In genomic region chr7:114944742-114945625, GRCh38 we compare ENCODE assay signal across 10 cellular contexts. TPM values are rescaled to one million over a fixed set of nuclear protein-coding genes. Genes with fewer than 3 reads are reported as not detected.
DNase-seq lines count a peak whose midpoint lies in the region; ATAC-seq, FAIRE-seq and TF ChIP-seq lines count a peak whose summit lies in the region.
"Had no signal": no experiment of that assay in that cellular context is flagged by ENCODE, and none has a peak within 500 bp of the region (broad histone marks: within the 10 kb centered on the region; RNA-seq: fewer than 3 reads in every experiment).

No MANE protein-coding gene starts in this region.

- no peak overlapping the region for H2BK12ac ChIP-seq in H1 (ENCODE audit: low read depth, low read length)

- ATAC-seq in HG02885 (IDR thresholded peaks at IDR 0.05; ENCODE audit: poor library complexity, unreplicated experiment): no peak
- ATAC-seq: K562 had no signal

- no peak for TF ChIP-seq CTCF in H1 (IDR thresholded peaks at IDR 0.05; ENCODE audit: control extremely low read depth in 1 of 3, insufficient read depth in 1 of 3, low read depth in 1 of 3, low read length in 3 of 3)
- TF ChIP-seq CTCF in thyroid gland (IDR thresholded peaks at IDR 0.05): no peak

- H3K4me1 ChIP-seq in H1 (replicated peaks in 1 of 4; ENCODE audit: control insufficient read depth in 3 of 4, insufficient read depth in 4 of 4, low read length in 3 of 4) (peaks cover 0 to 7% (median 3%) of the 10 kb centered on the region in 4 experiments; a peak in 3 of 7 replicates), thyroid gland (peaks cover 10 to 15% of the 10 kb centered on the region in 2 donors)

- no peaks in the 10 kb centered on the region for H3K79me1 ChIP-seq in H1 (ENCODE audit: low read depth, low read length)

- no peak overlapping the region for H3K18ac ChIP-seq in H1 (ENCODE audit: extremely low read depth, low read length)

- H4K20me1 ChIP-seq in H1 (replicated peaks in 1 of 2; ENCODE audit: control insufficient read depth in 1 of 2, insufficient read depth in 2 of 2, low read length in 2 of 2): no peaks in the 10 kb centered on the region

- H2BK15ac ChIP-seq in H1 (ENCODE audit: low read length): no peak overlapping the region

- peak overlapping the region in 1 of 4 experiments; percentile 27; a peak in 1 of 7 replicates for H3K9ac ChIP-seq in H1 (replicated peaks in 1 of 4; ENCODE audit: extremely low read depth in 1 of 4, low read depth in 3 of 4, low read length in 3 of 4)

- H3K14ac ChIP-seq in H1 (ENCODE audit: insufficient read length): no peak overlapping the region

- POLR2A ChIA-PET in H1 (lab: Charles Lee; ENCODE audit: partially characterized antibody): no interaction called here

- no peak overlapping the region for H2BK20ac ChIP-seq in H1 (ENCODE audit: low read length)

- H2BK120ac ChIP-seq in H1 (replicated peaks; ENCODE audit: low read depth, low read length): no peak overlapping the region

- FAIRE-seq in H1 (lab: Jason Lieb, UNC): no peak
- FAIRE-seq: K562 had no signal

- TF ChIP-seq POLR2A in H1 (IDR thresholded peaks at IDR 0.05; ENCODE audit: control extremely low read depth in 1 of 2, low read depth in 2 of 2, low read length in 2 of 2) (no peak), thyroid gland (IDR thresholded peaks at IDR 0.05) (no peak)

- WGBS in H1 (ENCODE audit: extremely low coverage in 1 of 2, insufficient coverage in 1 of 2, insufficient read length in 1 of 2, insufficient replicate concordance in 2 of 2, low coverage in 1 of 2, low lambda C conversion rate in 2 of 2, missing lambda C conversion rate in 1 of 2), 2 experiments: 79% methylated on average over 18 of the region's 19 CpGs; no CpG with 5 or more reads in 1 of the 2 experiments
- 64 to 66% methylated on average over 19 of the region's 19 CpGs for WGBS in thyroid gland, 2 donors

- H3K23me2 ChIP-seq in H1 (ENCODE audit: low read depth, low read length): no peaks in the 10 kb centered on the region

- peak; percentile 22 for DNase-seq in NCI-H2171 (lab: John Stamatoyannopoulos, UW)
- no peak for DNase-seq in H1 (ENCODE audit: low read depth in 1 of 2, low spot score in 2 of 2)
- peak; percentile 69 to 91 for DNase-seq in lung microvascular endothelial cell (ENCODE audit: low read depth in 2 of 2)
- peak; percentile 38 to 53 for DNase-seq in thyroid gland
- DNase-seq in NCI-H1417 (lab: John Stamatoyannopoulos, UW): no peak
- DNase-seq in foreskin melanocyte: no peak
- DNase-seq in middle frontal gyrus (ENCODE audit: extremely low spot score, low spot score): no peak
- DNase-seq: effector CD4-positive, alpha-beta T cell had no signal

- H3K27me3 ChIP-seq in H1 (replicated peaks in 1 of 4; ENCODE audit: control insufficient read depth in 3 of 4, extremely low read depth in 1 of 4, insufficient read depth in 3 of 4, low read length in 3 of 4) (no peaks in the 10 kb centered on the region), thyroid gland (no peaks in the 10 kb centered on the region)

- no peak overlapping the region for H4K5ac ChIP-seq in H1 (ENCODE audit: insufficient read length, low read depth, low read length)

- intact Hi-C loops in thyroid gland (cut with DNase I): no loop called here

- H3K4me3 ChIP-seq in H1 (ENCODE audit: extremely low read depth in 1 of 4, insufficient read depth in 2 of 4, low read depth in 3 of 4, low read length in 4 of 4) (no peak overlapping the region), thyroid gland (replicated peaks in 1 of 3) (no peak overlapping the region)
- H3K4me3 ChIP-seq: K562 had no signal

- H3K4ac ChIP-seq in H1 (replicated peaks; ENCODE audit: insufficient read length, low read depth, low read length): no peak overlapping the region

- H4K8ac ChIP-seq in H1 (ENCODE audit: extremely low read depth, insufficient read depth, low read length): no peak overlapping the region

- peak overlapping the region; percentile 13 to 26; a peak in 2 of 4 replicates for H3K4me2 ChIP-seq in H1 (ENCODE audit: insufficient read depth in 1 of 2, low read depth in 2 of 2, low read length in 2 of 2)

- TF ChIP-seq EP300 in H1 (IDR thresholded peaks at IDR 0.05; ENCODE audit: borderline replicate concordance in 1 of 2, low read depth in 2 of 2, low read length in 2 of 2): no peak

- no peak overlapping the region for H3K27ac ChIP-seq in H1 (ENCODE audit: low read depth, low read length)
- H3K27ac ChIP-seq in thyroid gland: peak overlapping the region in 1 of 3 donors; percentile 10

- H3K23ac ChIP-seq in H1 (ENCODE audit: insufficient read length): no peak overlapping the region

- 0 out of 2 replicates have a peak overlapping the region, but pooled peaks have one; percentile 22 for H2AFZ ChIP-seq in H1 (ENCODE audit: low read length)

- no peaks in the 10 kb centered on the region for H3K79me2 ChIP-seq in H1 (ENCODE audit: control insufficient read depth in 1 of 2, insufficient read depth in 2 of 2, low read length in 2 of 2)

- H2AK5ac ChIP-seq in H1 (ENCODE audit: low read depth, low read length): no peak overlapping the region

- H3K36me3 ChIP-seq in H1 (ENCODE audit: control insufficient read depth in 2 of 4, insufficient read depth in 4 of 4, low read length in 3 of 4) (no peaks in the 10 kb centered on the region), thyroid gland (no peaks in the 10 kb centered on the region)

- H3K56ac ChIP-seq in H1 (replicated peaks; ENCODE audit: insufficient read length, low read depth, low read length): no peak overlapping the region

- CTCF ChIA-PET in H1 (lab: Charles Lee; ENCODE audit: partially characterized antibody): interaction anchor here (0.8 to 1.2 kb wide), 2 partner anchors 16 to 78 kb away, joined by 4 to 5 read pairs; no protein-coding TSS in a partner anchor

- H3K9me3 ChIP-seq in H1 (ENCODE audit: insufficient read depth in 2 of 2, low read depth in 1 of 2, low read length in 1 of 2): no peaks in the 10 kb centered on the region
- no peaks in the 10 kb centered on the region for H3K9me3 ChIP-seq in thyroid gland

- no peak for TF ChIP-seq RAD21 in H1 (IDR thresholded peaks at IDR 0.05 in 1 of 2, conservative IDR thresholded peaks at IDR 0.05 in 1 of 2; ENCODE audit: low read depth in 2 of 2, low read length in 2 of 2)

- H4K91ac ChIP-seq in H1 (replicated peaks; ENCODE audit: insufficient read length, low read length): no peak overlapping the region

- no peak overlapping the region for H2BK5ac ChIP-seq in H1 (ENCODE audit: low read depth, low read length)

TF ChIP-seq in H1, 55 proteins besides CTCF, POLR2A, EP300 and RAD21 (continues in another document):
- TF ChIP-seq CTBP2 (IDR thresholded peaks at IDR 0.05; ENCODE audit: borderline replicate concordance, insufficient read depth, insufficient read length, low read length): no peak
- no peak for TF ChIP-seq BACH1 (IDR thresholded peaks at IDR 0.05; ENCODE audit: low read length)
- no peak for TF ChIP-seq JUND (IDR thresholded peaks at IDR 0.05; ENCODE audit: low read length)
- no peak for TF ChIP-seq FOSL1 (IDR thresholded peaks at IDR 0.05; ENCODE audit: insufficient read depth, low read depth, low read length)
- TF ChIP-seq YY1 (IDR thresholded peaks at IDR 0.05; ENCODE audit: low read depth, low read length): no peak
- no peak for TF ChIP-seq SUZ12 (IDR thresholded peaks at IDR 0.05; ENCODE audit: low read length)
- no peak for TF ChIP-seq SIN3A (conservative IDR thresholded peaks at IDR 0.05 in 1 of 2, IDR thresholded peaks at IDR 0.05 in 1 of 2; ENCODE audit: low read depth in 1 of 2, low read length in 2 of 2)
- no peak for TF ChIP-seq TAF1 (IDR thresholded peaks at IDR 0.05; ENCODE audit: low read depth, low read length)
- TF ChIP-seq PHF8 (conservative IDR thresholded peaks at IDR 0.05; ENCODE audit: low read depth, low read length): no peak
- TF ChIP-seq MAX (IDR thresholded peaks at IDR 0.05): no peak
- TF ChIP-seq CREB1 (IDR thresholded peaks at IDR 0.05): no peak
- no peak for TF ChIP-seq RFX5 (IDR thresholded peaks at IDR 0.05; ENCODE audit: borderline replicate concordance, low read depth, low read length)

RNA-seq across cellular contexts. Expression of gene MDFIC, which starts 23.1 kb away (rescaled TPM):
- total RNA-seq in H1 (2021; fragmentation: NEBNext Ultra II Directional; extraction: Animal tissue kit (Norgen Biotek cat#: 25700)): 11.4 TPM in 2 replicates
- polyA plus RNA-seq in H1 (2011; rRNA removed): 1.6 and 2.3 TPM in 2 replicates
- polyA plus RNA-seq in H1 (2011; cell fraction: cytosol; rRNA removed): 2.7 TPM
- 5.2 TPM for polyA plus RNA-seq in H1 (2011; cell fraction: nucleus; rRNA removed)
- 5.1 to 10.5 TPM (median 7.4 TPM) in 4 replicates for polyA plus RNA-seq in H1 (2012, experiment 1 of 2)
- polyA plus RNA-seq in H1 (2012, experiment 2 of 2): 0.85 TPM
- polyA plus RNA-seq in H1 (2013, experiment 1 of 2): 10.9 TPM
- polyA plus RNA-seq in H1 (2013, experiment 2 of 2): 10.7 TPM
- 4.7 and 9.3 TPM in 2 replicates for polyA minus RNA-seq in H1 (2011; rRNA and poly(A)+ RNA removed)
- polyA minus RNA-seq in H1 (2011; cell fraction: cytosol; rRNA and poly(A)+ RNA removed): 10.3 TPM
- 10.4 TPM for polyA minus RNA-seq in H1 (2011; cell fraction: nucleus; rRNA and poly(A)+ RNA removed)
- total RNA-seq in lung microvascular endothelial cell: 24.0 and 104 TPM in 2 replicates
- 10 to 100 TPM; 50.3 to 89.5 (median 58.1) TPM for total RNA-seq in thyroid gland

Comparison
In these comparisons a context has a peak if more than half of its experiments do, and no peak if none do; other contexts are left out.
1. DNase-seq: peak in NCI-H2171 (single experiment), lung microvascular endothelial cell (2 of 2) and thyroid gland (2 of 2); none in H1 (0 of 2), NCI-H1417 (0 of 3), foreskin melanocyte (single experiment) and middle frontal gyrus (single experiment).